27 cellular contexts compared by ENCODE assay signal in genomic region chr12:76848132-76848531, GRCh38.
"Had no signal": no experiment of that assay in that cellular context is flagged by ENCODE, and none has a peak within 500 bp of the region (broad histone marks: within the 10 kb centered on the region; RNA-seq: fewer than 3 reads in every experiment).

No MANE protein-coding gene starts in this region.

- DNase-seq: activated CD4-positive, alpha-beta T cell treated with anti-CD3 and anti-CD28 coated beads for 36 hours; activated CD4-positive, alpha-beta T cell treated with anti-CD3 and anti-CD28 coated beads, Interleukin-2, amount 10 ng/mL, durations not matched to agents 7 days and 5 days; activated CD4-positive, alpha-beta T cell treated with anti-CD3 and anti-CD28 coated beads, Interleukin-2, amount 50 U/mL, for 48 hours; activated CD8-positive, alpha-beta T cell treated with anti-CD3 and anti-CD28 coated beads, Interleukin-2, amount 10 ng/mL, durations not matched to agents 7 days and 5 days; activated gamma-delta T cell treated with Interleukin-2 at 50 U/mL for 16 hours; activated naive CD4-positive, alpha-beta T cell treated with anti-CD3 and anti-CD28 coated beads for 36 hours; activated T-cell treated with anti-CD3 and anti-CD28 coated beads, Interleukin-2, amount 50 U/mL, for 24 hours; adrenal gland; body of pancreas; MM.1S; MV-4-11; NCI-H1092; NCI-H1436 treated with DMSO at 0.1 percent for 48 hours; NCI-H1694 treated with DMSO at 0.1 percent for 48 hours; NCI-H2029; NCI-H510A; NCI-H526; NCI-H748 treated with DMSO at 0.1 percent for 48 hours; NK-92 treated with Interleukin-12 subunit alpha and Interleukin-12 subunit beta, amount 100 ng/mL, for 24 hours; SHP77; SK-N-SH had no signal

- H3K4me1 ChIP-seq: adrenal gland, body of pancreas, SJSA1 had no signal

- H3K4me3 ChIP-seq: adrenal gland, body of pancreas, SJSA1 had no signal

- H3K9me3 ChIP-seq: adrenal gland, body of pancreas, SJSA1, SK-N-SH had no signal

- ATAC-seq: activated CD4-positive, alpha-beta T cell treated with anti-CD3 and anti-CD28 coated beads for 36 hours; activated CD4-positive, CD25-positive, alpha-beta regulatory T cell treated with anti-CD3 and anti-CD28 coated beads, Interleukin-2, amount 50 U/mL, for 24 hours; activated CD8-positive, alpha-beta T cell treated with anti-CD3 and anti-CD28 coated beads, Interleukin-2, amount 10 ng/mL, durations not matched to agents 7 days and 5 days; activated naive CD4-positive, alpha-beta T cell treated with anti-CD3 and anti-CD28 coated beads, Interleukin-2, amount 50 U/mL, for 72 hours; body of pancreas; Panc1; WTC11 had no signal

- H3K27ac ChIP-seq: adrenal gland, body of pancreas, KMS-11, SJSA1 had no signal

- H3K27me3 ChIP-seq: adrenal gland, body of pancreas, SJSA1 had no signal

- H3K9ac ChIP-seq: KMS-11, SK-N-SH had no signal

- H3K4me2 ChIP-seq: KMS-11, SK-N-SH had no signal
